17 cellular contexts compared by ENCODE assay signal in the genomic region with DNA sequence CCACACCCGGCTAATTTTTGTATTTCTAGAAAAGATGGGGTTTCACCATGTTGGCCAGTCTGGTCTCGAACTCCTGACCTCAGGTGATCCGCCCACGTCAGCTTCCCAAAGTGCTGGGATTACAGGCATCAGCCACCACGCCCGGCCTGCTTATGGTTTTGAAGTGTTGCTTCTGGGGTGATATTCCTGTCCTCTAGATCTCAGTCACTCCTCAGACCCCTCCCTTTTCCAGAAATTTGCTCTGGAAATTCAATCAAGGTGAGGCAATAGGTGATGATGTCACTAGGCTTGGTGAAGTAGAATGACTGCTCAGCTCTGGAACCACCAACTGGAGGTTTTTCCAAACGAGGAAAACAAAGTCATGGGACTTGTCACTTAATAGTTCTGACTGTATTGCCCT. TPM values are rescaled to one million over a fixed set of nuclear protein-coding genes. Genes with fewer than 3 reads are reported as not detected.
"Had no signal": no experiment of that assay in that cellular context is flagged by ENCODE, and none has a peak within 500 bp of the region (broad histone marks: within the 10 kb centered on the region; RNA-seq: fewer than 3 reads in every experiment).

No MANE protein-coding gene starts in this region.

- H3K27me3 ChIP-seq: breast epithelium, gastroesophageal sphincter, right atrium auricular region had no signal

- H3K36me3 Mint-ChIP-seq: activated naive CD8-positive, alpha-beta T cell treated with anti-CD3 and anti-CD28 coated beads, Interleukin-2, amount 10 ng/mL, durations not matched to agents 7 days and 5 days; natural killer cell had no signal

- H3K9me3 Mint-ChIP-seq: activated CD4-positive, alpha-beta T cell treated with anti-CD3 and anti-CD28 coated beads, Interleukin-2, amount 10 ng/mL, durations not matched to agents 7 days and 5 days; activated naive CD8-positive, alpha-beta T cell treated with anti-CD3 and anti-CD28 coated beads, Interleukin-2, amount 10 ng/mL, durations not matched to agents 7 days and 5 days; activated T-cell treated with anti-CD3 and anti-CD28 coated beads, Interleukin-2, amount 50 U/mL, for 72 hours; natural killer cell; T-helper 2 cell treated with Interferon-gamma antibody and Interleukin-4, amounts not matched to agents 5 μg/mL and 100 μg/mL, for 36 hours had no signal

- ATAC-seq: activated T-cell treated with anti-CD3 and anti-CD28 coated beads, Interleukin-2, amount 50 U/mL, for 72 hours; gastroesophageal sphincter; heart right ventricle; left lung; natural killer cell had no signal

- H3K27ac Mint-ChIP-seq: activated CD4-positive, alpha-beta T cell treated with anti-CD3 and anti-CD28 coated beads, Interleukin-2, amount 10 ng/mL, durations not matched to agents 7 days and 5 days; activated naive CD8-positive, alpha-beta T cell treated with anti-CD3 and anti-CD28 coated beads, Interleukin-2, amount 10 ng/mL, durations not matched to agents 7 days and 5 days; activated T-cell treated with anti-CD3 and anti-CD28 coated beads, Interleukin-2, amount 50 U/mL, for 72 hours; natural killer cell; T-helper 2 cell treated with Interferon-gamma antibody and Interleukin-4, amounts not matched to agents 5 μg/mL and 100 μg/mL, for 36 hours had no signal

- H3K27ac ChIP-seq: breast epithelium, left lung, tibial nerve had no signal

- H3K9me3 ChIP-seq: breast epithelium, gastroesophageal sphincter, left lung had no signal

- H3K4me3 ChIP-seq: breast epithelium, gastroesophageal sphincter, heart right ventricle, left lung, right atrium auricular region, skin epidermis, tibial nerve had no signal

- H3K36me3 ChIP-seq: breast epithelium, gastroesophageal sphincter, heart right ventricle, left lung, right atrium auricular region, tibial nerve had no signal

- H3K4me3 Mint-ChIP-seq: activated CD4-positive, alpha-beta T cell treated with anti-CD3 and anti-CD28 coated beads, Interleukin-2, amount 10 ng/mL, durations not matched to agents 7 days and 5 days; activated naive CD8-positive, alpha-beta T cell treated with anti-CD3 and anti-CD28 coated beads, Interleukin-2, amount 10 ng/mL, durations not matched to agents 7 days and 5 days; activated T-cell treated with anti-CD3 and anti-CD28 coated beads, Interleukin-2, amount 50 U/mL, for 72 hours; natural killer cell; T-helper 2 cell treated with Interferon-gamma antibody and Interleukin-4, amounts not matched to agents 5 μg/mL and 100 μg/mL, for 36 hours had no signal

- DNase-seq: activated CD4-positive, alpha-beta T cell treated with anti-CD3 and anti-CD28 coated beads, Interleukin-2, amount 10 ng/mL, durations not matched to agents 7 days and 5 days; activated CD8-positive, alpha-beta memory T cell treated with anti-CD3 and anti-CD28 coated beads, Interleukin-2, amount 50 U/mL, for 48 hours; activated naive CD8-positive, alpha-beta T cell treated with anti-CD3 and anti-CD28 coated beads, Interleukin-2, amount 10 ng/mL, durations not matched to agents 7 days and 5 days; activated T-cell treated with anti-CD3 and anti-CD28 coated beads, Interleukin-2, amount 50 U/mL, for 72 hours; aorta; dermis blood vessel endothelial cell; heart right ventricle; left lung; natural killer cell; stimulated activated CD4-positive, alpha-beta T cell treated with anti-CD3 and anti-CD28 coated beads, Interleukin-4, amount 100 ng/mL, for 24 hours; stimulated activated naive CD4-positive, alpha-beta T cell had no signal

RNA-seq across cellular contexts. Expression of a gene that starts 36.6 kb away (rescaled TPM):
- total RNA-seq: activated CD4-positive, alpha-beta T cell treated with anti-CD3 and anti-CD28 coated beads, Interleukin-2, amount 10 ng/mL, durations not matched to agents 7 days and 5 days; activated naive CD8-positive, alpha-beta T cell treated with anti-CD3 and anti-CD28 coated beads, Interleukin-2, amount 10 ng/mL, durations not matched to agents 7 days and 5 days; activated T-cell treated with anti-CD3 and anti-CD28 coated beads, Interleukin-2, amount 50 U/mL, for 72 hours; natural killer cell had no signal
